Comparison of ENCODE assay signal across 22 cellular contexts in genomic region chr11:134665571-134666268, GRCh38.
"Had no signal": no experiment of that assay in that cellular context is flagged by ENCODE, and none has a peak within 500 bp of the region (broad histone marks: within the 10 kb centered on the region; RNA-seq: fewer than 3 reads in every experiment).

No MANE protein-coding gene starts in this region.

- H3K4me3 ChIP-seq: cardiac muscle cell, hepatocyte, left ventricle myocardium inferior, psoas muscle, right atrium auricular region, transverse colon, vagina had no signal

- H3K4me1 ChIP-seq: left ventricle myocardium inferior, psoas muscle, right atrium auricular region, transverse colon, vagina had no signal

- DNase-seq: activated CD4-positive, alpha-beta T cell treated with anti-CD3 and anti-CD28 coated beads, Interleukin-2, amount 10 ng/mL, durations not matched to agents 7 days and 5 days; activated CD4-positive, CD25-positive, alpha-beta regulatory T cell treated with anti-CD3 and anti-CD28 coated beads, Interleukin-2, amount 50 U/mL, for 72 hours; activated CD8-positive, alpha-beta memory T cell treated with anti-CD3 and anti-CD28 coated beads, Interleukin-2, amount 50 U/mL, for 4 hours; activated naive CD4-positive, alpha-beta T cell treated with anti-CD3 and anti-CD28 coated beads, Interleukin-2, amount 10 ng/mL, durations not matched to agents 7 days and 5 days; effector CD8-positive, alpha-beta T cell; foreskin melanocyte; glutamatergic neuron; immature natural killer cell; kidney glomerular epithelial cell; left ventricle myocardium inferior; mammary epithelial cell; naive B cell; psoas muscle; stimulated activated CD4-positive, alpha-beta T cell treated with anti-CD3 and anti-CD28 coated beads, Interleukin-1b, Interleukin-23, amount 100 ng/mL, for 48 hours; T-helper 1 cell; transverse colon; WERI-Rb-1 had no signal

- H3K4me2 ChIP-seq: hepatocyte had no signal

- ATAC-seq: psoas muscle; stimulated activated memory B cell treated with anti-CD40 and anti-IgM and Interleukin-4, amounts not matched to agents 10 μg/mL and 1 μg/mL and 100 μg/mL, for 72 hours had no signal

- H3K27ac ChIP-seq: cardiac muscle cell, hepatocyte, left ventricle myocardium inferior, psoas muscle, right atrium auricular region, transverse colon, vagina, WERI-Rb-1 had no signal

- H3K36me3 ChIP-seq: cardiac muscle cell, left ventricle myocardium inferior, right atrium auricular region, transverse colon, vagina, WERI-Rb-1 had no signal

- H2AFZ ChIP-seq: hepatocyte had no signal

- H3K79me2 ChIP-seq: hepatocyte had no signal

- H3K27me3 ChIP-seq: cardiac muscle cell, right atrium auricular region, vagina had no signal

- H3K9me3 ChIP-seq: left ventricle myocardium inferior, psoas muscle, transverse colon, vagina had no signal
